ENCODE assay signal across 8 cellular contexts in genomic region chr2:232550351-232551261, GRCh38. TPM values are rescaled to one million over a fixed set of nuclear protein-coding genes. Genes with fewer than 3 reads are reported as not detected.
DNase-seq lines count a peak whose midpoint lies in the region; ATAC-seq and TF ChIP-seq lines count a peak whose summit lies in the region.

Gene EIF4E2, plus strand, starts transcription at chr2:232550689. Its CDS starts 36 bp downstream, at chr2:232550725.
Gene TIGD1, minus strand, starts transcription at chr2:232550557. Its CDS starts 675 bp downstream, at chr2:232549882.

- POLR2A ChIA-PET in AG04450 (lab: Yijun Ruan, JAX), result interaction anchor here (1.1 to 1.3 kb wide), 2 partner anchors 17 to 28 kb away, joined by 3 to 5 read pairs; no protein-coding TSS in a partner anchor

- H3K36me3 ChIP-seq in breast epithelium, result no peaks in the 10 kb centered on the region
- no peaks in the 10 kb centered on the region for H3K36me3 ChIP-seq in smooth muscle cell (ENCODE audit: low read depth)

- H3K27me3 ChIP-seq in AG04450 (ENCODE audit: control insufficient read depth, insufficient read depth, low read length) (no peaks in the 10 kb centered on the region), breast epithelium (no peaks in the 10 kb centered on the region), smooth muscle cell (ENCODE audit: low read depth) (no peaks in the 10 kb centered on the region)

- WGBS in smooth muscle cell (ENCODE audit: low lambda C conversion rate), result 1% methylated on average over 63 of the region's 82 CpGs

- peaks cover 4% of the 10 kb centered on the region for H3F3A ChIP-seq in smooth muscle cell (ENCODE audit: low read depth)

- peak; percentile 64 for TF ChIP-seq POLR2A in breast epithelium (IDR thresholded peaks at IDR 0.05)

- H3K9me3 ChIP-seq in AG04450 (ENCODE audit: control insufficient read depth, insufficient read depth, low read length) (no peaks in the 10 kb centered on the region; the same call in 1 of the 2 replicates), breast epithelium (no peaks in the 10 kb centered on the region), smooth muscle cell (replicated peaks; ENCODE audit: low read depth) (no peaks in the 10 kb centered on the region)

- H4K20me1 ChIP-seq in smooth muscle cell (ENCODE audit: low read depth), result peaks cover 47% of the 10 kb centered on the region

- H2AFZ ChIP-seq in smooth muscle cell (ENCODE audit: low read depth), result peak within 1 kb of the TSS; percentile 84

- peak within 1 kb of the TSS; percentile 89 for H3K4me2 ChIP-seq in smooth muscle cell

- CTCF ChIA-PET in AG04450 (lab: Charles Lee), result no interaction called here

- peak; percentile 40 for TF ChIP-seq CTCF in AG04450 (IDR thresholded peaks at IDR 0.05; ENCODE audit: low read depth, low read length)
- peak; percentile 23; the same call in 1 of the 2 replicates for TF ChIP-seq CTCF in VCaP (conservative IDR thresholded peaks at IDR 0.05)
- TF ChIP-seq CTCF in breast epithelium (IDR thresholded peaks at IDR 0.05), result peak in 2 of 3 donors; percentile 42 to 55
- TF ChIP-seq CTCF in smooth muscle cell (IDR thresholded peaks at IDR 0.05; ENCODE audit: borderline replicate concordance, insufficient read depth, poor library complexity, severe bottlenecking), result no peak

- H3K79me2 ChIP-seq in smooth muscle cell (ENCODE audit: low read depth), result peaks cover 68% of the 10 kb centered on the region

- H3K9ac ChIP-seq in smooth muscle cell (ENCODE audit: low read depth), result peak within 1 kb of the TSS; percentile 95

- DNase-seq in AG04450 (ENCODE audit: low read depth, low spot score) (peak; percentile 72), NCI-H2171 treated with DMSO at 0.1 percent for 48 hours (lab: John Stamatoyannopoulos, UW) (peak; percentile 78), breast epithelium (ENCODE audit: low spot score in 2 of 2) (peak; percentile 89 to 93), iPS-NIHi11 (ENCODE audit: low spot score) (peak; percentile 100), smooth muscle cell (lab: John Stamatoyannopoulos, UW; ENCODE audit: unreplicated experiment) (peak; percentile 85)

- peak within 1 kb of the TSS; percentile 94 for H3K27ac ChIP-seq in AG04450 (ENCODE audit: low read depth, low read length)
- peak within 1 kb of the TSS; percentile 95 for H3K27ac ChIP-seq in VCaP
- peak within 1 kb of the TSS; percentile 98 to 99 for H3K27ac ChIP-seq in breast epithelium
- H3K27ac ChIP-seq in smooth muscle cell (ENCODE audit: low read depth), result peak within 1 kb of the TSS; percentile 93

- ATAC-seq in GM18870 (IDR thresholded peaks at IDR 0.05; ENCODE audit: unreplicated experiment), result peak; percentile 82
- peak; percentile 96 for ATAC-seq in HG03108 (IDR thresholded peaks at IDR 0.05; ENCODE audit: unreplicated experiment)

- H3K4me3 ChIP-seq in AG04450 (ENCODE audit: low read depth, low read length), result peak within 1 kb of the TSS; percentile 93
- peak within 1 kb of the TSS; percentile 87 to 93 (median 87) for H3K4me3 ChIP-seq in breast epithelium
- H3K4me3 ChIP-seq in smooth muscle cell, result peak within 1 kb of the TSS; percentile 80

- peaks cover 0 to 7% of the 10 kb centered on the region in 2 donors for H3K4me1 ChIP-seq in breast epithelium
- peaks cover 14% of the 10 kb centered on the region for H3K4me1 ChIP-seq in smooth muscle cell (ENCODE audit: low read depth)

- intact Hi-C loops in breast epithelium (cut with DNase I; ENCODE audit: low total_unique reads), result no loop called here

RNA-seq across cellular contexts. Expression of gene EIF4E2, which starts in this region (rescaled TPM):
- polyA plus RNA-seq in AG04450 (2011; rRNA removed), result 40.5 and 47.7 TPM in 2 replicates
- polyA minus RNA-seq in AG04450 (2011; rRNA and poly(A)+ RNA removed), result 39.5 and 41.1 TPM in 2 replicates
- 10 to 100 TPM; 31.6 to 57.4 (median 36.1) TPM for total RNA-seq in breast epithelium
- 83.1 and 110 TPM in 2 replicates for total RNA-seq in smooth muscle cell
- 189 and 194 TPM in 2 replicates for polyA plus RNA-seq in smooth muscle cell

RNA-seq across cellular contexts. Expression of gene TIGD1, which starts in this region (rescaled TPM):
- polyA plus RNA-seq in AG04450 (2011; rRNA removed), result 3.6 and 4.3 TPM in 2 replicates
- polyA minus RNA-seq in AG04450 (2011; rRNA and poly(A)+ RNA removed), result 3.3 and 5.8 TPM in 2 replicates
- 1 to 10 TPM; 2.9 to 5.6 (median 5.0) TPM for total RNA-seq in breast epithelium
- total RNA-seq in smooth muscle cell, result 7.4 and 8.1 TPM in 2 replicates
- 1.9 and 2.9 TPM in 2 replicates for polyA plus RNA-seq in smooth muscle cell

Comparison
In these comparisons a context has a peak if more than half of its experiments do, and no peak if none do; other contexts are left out.
1. Peak in every context shown above with its lines: DNase-seq, ATAC-seq, H3K4me3 ChIP-seq and H3K27ac ChIP-seq.